21 cellular contexts compared by ENCODE assay signal in genomic region chr1:228158690-228159665, GRCh38. TPM values are rescaled to one million over a fixed set of nuclear protein-coding genes. Genes with fewer than 3 reads are reported as not detected.
DNase-seq lines count a peak whose midpoint lies in the region; ATAC-seq and TF ChIP-seq lines count a peak whose summit lies in the region.
"Had no signal": no experiment of that assay in that cellular context is flagged by ENCODE, and none has a peak within 500 bp of the region (broad histone marks: within the 10 kb centered on the region; RNA-seq: fewer than 3 reads in every experiment).

No MANE protein-coding gene starts in this region.

- H3K36me3 Mint-ChIP-seq in stimulated activated memory B cell treated with anti-CD40 and anti-IgM and Interleukin-4, amounts not matched to agents 10 μg/mL and 1 μg/mL and 100 μg/mL, for 72 hours: no peaks in the 10 kb centered on the region
- H3K36me3 Mint-ChIP-seq: activated naive CD8-positive, alpha-beta T cell treated with anti-CD3 and anti-CD28 coated beads, Interleukin-2, amount 10 ng/mL, durations not matched to agents 7 days and 5 days; CD8-positive, alpha-beta memory T cell; mesothelial cell of epicardium; naive B cell had no signal

- no peak overlapping the region for H3K4me3 ChIP-seq in left ventricle myocardium inferior
- H3K4me3 ChIP-seq: gastrocnemius medialis, left lung, tibial nerve had no signal

- peaks cover 9% of the 10 kb centered on the region for H3K27me3 Mint-ChIP-seq in stimulated activated memory B cell treated with anti-CD40 and anti-IgM and Interleukin-4, amounts not matched to agents 10 μg/mL and 1 μg/mL and 100 μg/mL, for 72 hours
- H3K27me3 Mint-ChIP-seq: activated naive CD8-positive, alpha-beta T cell treated with anti-CD3 and anti-CD28 coated beads, Interleukin-2, amount 10 ng/mL, durations not matched to agents 7 days and 5 days; CD8-positive, alpha-beta memory T cell; central memory CD8-positive, alpha-beta T cell had no signal

- no peaks in the 10 kb centered on the region for H3K9me3 Mint-ChIP-seq in stimulated activated memory B cell treated with anti-CD40 and anti-IgM and Interleukin-4, amounts not matched to agents 10 μg/mL and 1 μg/mL and 100 μg/mL, for 72 hours
- H3K9me3 Mint-ChIP-seq: activated naive CD8-positive, alpha-beta T cell treated with anti-CD3 and anti-CD28 coated beads, Interleukin-2, amount 10 ng/mL, durations not matched to agents 7 days and 5 days; CD8-positive, alpha-beta memory T cell; central memory CD8-positive, alpha-beta T cell; mesothelial cell of epicardium; naive B cell had no signal

- no peaks in the 10 kb centered on the region for H3K36me3 ChIP-seq in left ventricle myocardium inferior
- H3K36me3 ChIP-seq: gastrocnemius medialis, left lung, tibial nerve had no signal

- intact Hi-C loops in left ventricle myocardium inferior (cut with micrococcal nuclease): no loop called here
- intact Hi-C loops in Right ventricle myocardium inferior (cut with DNase I): no loop called here

- H3K4me1 ChIP-seq in left ventricle myocardium inferior: peaks cover 36% of the 10 kb centered on the region

- H3K9me3 ChIP-seq in left ventricle myocardium inferior (replicated peaks): no peaks in the 10 kb centered on the region
- H3K9me3 ChIP-seq: gastrocnemius medialis, left lung, psoas muscle, tibial nerve had no signal

- H3K4me3 Mint-ChIP-seq in stimulated activated memory B cell treated with anti-CD40 and anti-IgM and Interleukin-4, amounts not matched to agents 10 μg/mL and 1 μg/mL and 100 μg/mL, for 72 hours: no peak overlapping the region
- H3K4me3 Mint-ChIP-seq: activated naive CD8-positive, alpha-beta T cell treated with anti-CD3 and anti-CD28 coated beads, Interleukin-2, amount 10 ng/mL, durations not matched to agents 7 days and 5 days; CD8-positive, alpha-beta memory T cell; central memory CD8-positive, alpha-beta T cell; mesothelial cell of epicardium; naive B cell had no signal

- no peak for ATAC-seq in Right ventricle myocardium inferior
- ATAC-seq in stimulated activated memory B cell treated with anti-CD40 and anti-IgM and Interleukin-4, amounts not matched to agents 10 μg/mL and 1 μg/mL and 100 μg/mL, for 72 hours: peak; percentile 6
- ATAC-seq: gastrocnemius medialis, left lung, psoas muscle had no signal

- peaks cover 15% of the 10 kb centered on the region for H3K27me3 ChIP-seq in left ventricle myocardium inferior (ENCODE audit: low read depth)

- DNase-seq in left ventricle myocardium inferior: peak; percentile 13
- DNase-seq in Right ventricle myocardium inferior (ENCODE audit: missing footprints): no peak
- DNase-seq in cerebellum (ENCODE audit: low spot score): peak; percentile 35
- DNase-seq in activated naive CD4-positive, alpha-beta T cell treated with Interleukin-2 at 50 U/mL for 16 hours: no peak
- no peak for DNase-seq in amygdala (lab: John Stamatoyannopoulos, UW)
- DNase-seq: activated effector memory CD4-positive, alpha-beta T cell treated with anti-CD3 and anti-CD28 coated beads, Interleukin-2, amount 50 U/mL, for 16 hours; activated T-cell treated with anti-CD3 and anti-CD28 coated beads, Interleukin-2, amount 50 U/mL, for 1 hour; CD8-positive, alpha-beta memory T cell; gastrocnemius medialis; hippocampal formation; naive B cell; NCI-H146; NCI-H446; NCI-H82 had no signal

- no peak for TF ChIP-seq CTCF in left ventricle myocardium inferior (IDR thresholded peaks at IDR 0.05; ENCODE audit: borderline replicate concordance)

- peaks cover 9% of the 10 kb centered on the region for H3K4me1 Mint-ChIP-seq in stimulated activated memory B cell treated with anti-CD40 and anti-IgM and Interleukin-4, amounts not matched to agents 10 μg/mL and 1 μg/mL and 100 μg/mL, for 72 hours

- no peak overlapping the region for H3K27ac ChIP-seq in left ventricle myocardium inferior (replicated peaks)
- H3K27ac ChIP-seq: gastrocnemius medialis, left lung, psoas muscle, tibial nerve had no signal

- no peak overlapping the region for H3K27ac Mint-ChIP-seq in stimulated activated memory B cell treated with anti-CD40 and anti-IgM and Interleukin-4, amounts not matched to agents 10 μg/mL and 1 μg/mL and 100 μg/mL, for 72 hours
- H3K27ac Mint-ChIP-seq: mesothelial cell of epicardium had no signal

RNA-seq across cellular contexts. Expression of gene IBA57, which starts 6.6 kb away (rescaled TPM):
- 15.0 TPM for total RNA-seq in left ventricle myocardium inferior
- 12.7 TPM for total RNA-seq in Right ventricle myocardium inferior
- 10.8 TPM for total RNA-seq in cerebellum

RNA-seq across cellular contexts. Expression of gene GJC2, which starts 9.2 kb away (rescaled TPM):
- total RNA-seq in left ventricle myocardium inferior (1.0 TPM), Right ventricle myocardium inferior (1.6 TPM), cerebellum (0.73 TPM)

RNA-seq across cellular contexts. Expression of gene GUK1, which starts 18.9 kb away (rescaled TPM):
- 150 TPM for total RNA-seq in left ventricle myocardium inferior
- total RNA-seq in Right ventricle myocardium inferior: 162 TPM
- total RNA-seq in cerebellum: 94.1 TPM

RNA-seq across cellular contexts. Expression of gene OBSCN, which starts 48.9 kb away (rescaled TPM):
- total RNA-seq in left ventricle myocardium inferior: 316 TPM
- 275 TPM for total RNA-seq in Right ventricle myocardium inferior
- total RNA-seq in cerebellum: 52.9 TPM

RNA-seq across cellular contexts. Expression of gene MRPL55, which starts 49.9 kb away (rescaled TPM):
- total RNA-seq in left ventricle myocardium inferior: 51.0 TPM
- 57.0 TPM for total RNA-seq in Right ventricle myocardium inferior
- 27.8 TPM for total RNA-seq in cerebellum

Comparison
In these comparisons a context has a peak if more than half of its experiments do, and no peak if none do; other contexts are left out.
1. DNase-seq: peak in left ventricle myocardium inferior (single experiment) and cerebellum (single experiment); none in Right ventricle myocardium inferior (single experiment), activated naive CD4-positive, alpha-beta T cell treated with Interleukin-2 at 50 U/mL for 16 hours (single experiment) and amygdala (0 of 56).